11 cellular contexts compared by ENCODE assay signal in genomic region chr1:209883341-209883971, GRCh38. TPM values are rescaled to one million over a fixed set of nuclear protein-coding genes. Genes with fewer than 3 reads are reported as not detected.
DNase-seq lines count a peak whose midpoint lies in the region; ATAC-seq, FAIRE-seq and TF ChIP-seq lines count a peak whose summit lies in the region.
"Had no signal": no experiment of that assay in that cellular context is flagged by ENCODE, and none has a peak within 500 bp of the region (broad histone marks: within the 10 kb centered on the region; RNA-seq: fewer than 3 reads in every experiment).

No MANE protein-coding gene starts in this region.

- no peak overlapping the region for H3K27ac ChIP-seq in pancreas
- H3K27ac ChIP-seq: neutrophil had no signal

- no peaks in the 10 kb centered on the region for H3K27me3 ChIP-seq in pancreas

- H3K4me1 ChIP-seq in pancreas = peaks cover 0 to 5% (median 0%) of the 10 kb centered on the region in 3 donors

- peak; percentile 44 for TF ChIP-seq CTCF in epithelial cell of proximal tubule (conservative IDR thresholded peaks at IDR 0.05; ENCODE audit: low read depth, low read length)
- no peak for TF ChIP-seq CTCF in pancreas (IDR thresholded peaks at IDR 0.05)

- H3K9me3 ChIP-seq in pancreas = no peaks in the 10 kb centered on the region
- H3K9me3 ChIP-seq: neutrophil had no signal

- H3K36me3 ChIP-seq in pancreas = no peaks in the 10 kb centered on the region
- H3K36me3 ChIP-seq: neutrophil had no signal

- WGBS in pancreas, 2 donors = 65 to 89% methylated on average over 1 of the region's 1 CpG

- H3K4me3 ChIP-seq in epithelial cell of proximal tubule (ENCODE audit: low read depth, low read length) (no peak overlapping the region), pancreas (no peak overlapping the region)

- FAIRE-seq in pancreas (lab: Jason Lieb, UNC) = no peak
- FAIRE-seq: frontal cortex had no signal

- intact Hi-C loops in pancreas (cut with DNase I) = no loop called here

- peak in 3 of 4 donors; percentile 28 to 46 (median 30) for ATAC-seq in pancreas
- no peak for ATAC-seq in GM19463 (IDR thresholded peaks at IDR 0.05; ENCODE audit: unreplicated experiment)
- no peak for ATAC-seq in HG03139 (IDR thresholded peaks at IDR 0.05; ENCODE audit: unreplicated experiment)

- DNase-seq in DMS79 treated with DMSO at 0.1 percent for 48 hours (lab: John Stamatoyannopoulos, UW) = peak; percentile 81
- DNase-seq in OCI-M1 (lab: John Stamatoyannopoulos, UW) = peak; percentile 26
- DNase-seq in epithelial cell of proximal tubule (ENCODE audit: low read depth) = peak; percentile 95
- DNase-seq in pancreas = no peak
- DNase-seq in HPDE6-E6E7 (ENCODE audit: extremely low spot score) = no peak
- no peak for DNase-seq in D341Med (ENCODE audit: low spot score)
- DNase-seq: activated effector memory CD4-positive, alpha-beta T cell treated with Interleukin-2 at 50 U/mL for 16 hours had no signal

RNA-seq across cellular contexts. Expression of gene SYT14, which starts 54.6 kb away (rescaled TPM):
- 3.9 and 7.6 TPM in 2 replicates for total RNA-seq in epithelial cell of proximal tubule
- total RNA-seq in pancreas = 1 to 10 TPM in 1 of 6 donors, under 1 TPM in 5; 0.14 to 1.0 (median 0.54) TPM
- polyA plus RNA-seq in pancreas = 1 to 10 TPM in 1 of 2 donors, under 1 TPM in 1; 0.27 to 1.2 TPM

RNA-seq across cellular contexts. Expression of gene UTP25, which starts 55.7 kb away (rescaled TPM):
- total RNA-seq in epithelial cell of proximal tubule = 7.5 and 10.9 TPM in 2 replicates
- total RNA-seq in pancreas = 1 to 10 TPM; 2.4 to 4.4 (median 3.7) TPM
- polyA plus RNA-seq in pancreas = 1 to 10 TPM in 1 of 2 donors, under 1 TPM in 1; 0.95 to 1.9 TPM

Comparison
In these comparisons a context has a peak if more than half of its experiments do, and no peak if none do; other contexts are left out.
1. DNase-seq: peak in DMS79 treated with DMSO at 0.1 percent for 48 hours (single experiment), OCI-M1 (single experiment) and epithelial cell of proximal tubule (single experiment); none in pancreas (0 of 6), HPDE6-E6E7 (single experiment) and D341Med (single experiment).
2. ATAC-seq: peak in pancreas (3 of 4); none in GM19463 (single experiment) and HG03139 (single experiment).